ENCODE assay signal across 16 cellular contexts in genomic region chr16:11101283-11101682, GRCh38.
DNase-seq lines count a peak whose midpoint lies in the region; ATAC-seq, FAIRE-seq and TF ChIP-seq lines count a peak whose summit lies in the region.
"Had no signal": no experiment of that assay in that cellular context is flagged by ENCODE, and none has a peak within 500 bp of the region (broad histone marks: within the 10 kb centered on the region; RNA-seq: fewer than 3 reads in every experiment).

No MANE protein-coding gene starts in this region.

- no peak for TF ChIP-seq CTCF in kidney (IDR thresholded peaks at IDR 0.05; ENCODE audit: borderline replicate concordance, extremely low read depth, insufficient read depth)

- H3K27me3 Mint-ChIP-seq in activated CD8-positive, alpha-beta memory T cell treated with anti-CD3 and anti-CD28 coated beads, Interleukin-2, amount 10 ng/mL, durations not matched to agents 7 days and 5 days, result no peaks in the 10 kb centered on the region
- no peaks in the 10 kb centered on the region for H3K27me3 Mint-ChIP-seq in activated CD4-positive, alpha-beta memory T cell treated with anti-CD3 and anti-CD28 coated beads, Interleukin-2, amount 10 ng/mL, durations not matched to agents 7 days and 5 days

- H3K4me1 ChIP-seq in kidney (ENCODE audit: control insufficient read depth in 1 of 2, insufficient read depth in 1 of 2, low read depth in 1 of 2, low read length in 2 of 2), result peaks cover 35 to 45% of the 10 kb centered on the region in 2 donors

- H3K9me3 ChIP-seq in kidney (ENCODE audit: control insufficient read depth in 1 of 2, low read length in 2 of 2), result no peaks in the 10 kb centered on the region

- peaks cover 94% of the 10 kb centered on the region for H3K4me1 Mint-ChIP-seq in activated CD8-positive, alpha-beta memory T cell treated with anti-CD3 and anti-CD28 coated beads, Interleukin-2, amount 10 ng/mL, durations not matched to agents 7 days and 5 days
- peaks cover 88% of the 10 kb centered on the region for H3K4me1 Mint-ChIP-seq in activated CD4-positive, alpha-beta memory T cell treated with anti-CD3 and anti-CD28 coated beads, Interleukin-2, amount 10 ng/mL, durations not matched to agents 7 days and 5 days
- H3K4me1 Mint-ChIP-seq in stimulated activated effector memory CD8-positive, alpha-beta T cell treated with anti-CD3 and anti-CD28 coated beads, Interleukin-12 subunit alpha, Interleukin-12 subunit beta, amount 100 ng/mL, for 72 hours, result peaks cover 75% of the 10 kb centered on the region

- peak overlapping the region; percentile 93 for H3K27ac Mint-ChIP-seq in activated CD8-positive, alpha-beta memory T cell treated with anti-CD3 and anti-CD28 coated beads, Interleukin-2, amount 10 ng/mL, durations not matched to agents 7 days and 5 days
- H3K27ac Mint-ChIP-seq in activated CD4-positive, alpha-beta memory T cell treated with anti-CD3 and anti-CD28 coated beads, Interleukin-2, amount 10 ng/mL, durations not matched to agents 7 days and 5 days, result peak overlapping the region; percentile 91
- H3K27ac Mint-ChIP-seq in stimulated activated effector memory CD8-positive, alpha-beta T cell treated with anti-CD3 and anti-CD28 coated beads, Interleukin-12 subunit alpha, Interleukin-12 subunit beta, amount 100 ng/mL, for 72 hours, result peak overlapping the region; percentile 81

- H3K4me3 ChIP-seq in kidney (ENCODE audit: low read length in 2 of 2), result no peak overlapping the region

- no peak overlapping the region for H3K4me3 Mint-ChIP-seq in activated CD8-positive, alpha-beta memory T cell treated with anti-CD3 and anti-CD28 coated beads, Interleukin-2, amount 10 ng/mL, durations not matched to agents 7 days and 5 days
- no peak overlapping the region for H3K4me3 Mint-ChIP-seq in activated CD4-positive, alpha-beta memory T cell treated with anti-CD3 and anti-CD28 coated beads, Interleukin-2, amount 10 ng/mL, durations not matched to agents 7 days and 5 days
- H3K4me3 Mint-ChIP-seq in stimulated activated effector memory CD8-positive, alpha-beta T cell treated with anti-CD3 and anti-CD28 coated beads, Interleukin-12 subunit alpha, Interleukin-12 subunit beta, amount 100 ng/mL, for 72 hours, result peak overlapping the region; percentile 30

- H3K9me3 Mint-ChIP-seq in activated CD8-positive, alpha-beta memory T cell treated with anti-CD3 and anti-CD28 coated beads, Interleukin-2, amount 10 ng/mL, durations not matched to agents 7 days and 5 days (ENCODE audit: low read depth), result no peaks in the 10 kb centered on the region
- H3K9me3 Mint-ChIP-seq in activated CD4-positive, alpha-beta memory T cell treated with anti-CD3 and anti-CD28 coated beads, Interleukin-2, amount 10 ng/mL, durations not matched to agents 7 days and 5 days, result no peaks in the 10 kb centered on the region
- no peaks in the 10 kb centered on the region for H3K9me3 Mint-ChIP-seq in stimulated activated effector memory CD8-positive, alpha-beta T cell treated with anti-CD3 and anti-CD28 coated beads, Interleukin-12 subunit alpha, Interleukin-12 subunit beta, amount 100 ng/mL, for 72 hours

- DNase-seq in activated CD8-positive, alpha-beta memory T cell treated with anti-CD3 and anti-CD28 coated beads, Interleukin-2, amount 10 ng/mL, durations not matched to agents 7 days and 5 days, result no peak
- no peak for DNase-seq in activated CD8-positive, alpha-beta memory T cell treated with anti-CD3 and anti-CD28 coated beads, Interleukin-2, amount 50 U/mL, for 4 hours
- no peak for DNase-seq in activated CD4-positive, alpha-beta memory T cell treated with anti-CD3 and anti-CD28 coated beads, Interleukin-2, amount 10 ng/mL, durations not matched to agents 7 days and 5 days
- DNase-seq in kidney (peak; percentile 30), NCI-H446 treated with DMSO at 0.1 percent for 48 hours (lab: John Stamatoyannopoulos, UW) (no peak), islet precursor cell (no peak)
- DNase-seq in stimulated activated effector memory CD8-positive, alpha-beta T cell treated with anti-CD3 and anti-CD28 coated beads, Interleukin-12 subunit alpha, Interleukin-12 subunit beta, amount 100 ng/mL, for 72 hours (ENCODE audit: low spot score in 2 of 2), result no peak
- DNase-seq: activated naive CD4-positive, alpha-beta T cell treated with Interleukin-2 at 50 U/mL for 16 hours; GDM1; Kasumi-1; NCI-H146; NCI-H510A; substantia nigra had no signal

- no peak overlapping the region for H3K9ac ChIP-seq in kidney (ENCODE audit: low read length in 2 of 2)

- ATAC-seq in activated CD8-positive, alpha-beta memory T cell treated with anti-CD3 and anti-CD28 coated beads, Interleukin-2, amount 10 ng/mL, durations not matched to agents 7 days and 5 days, result no peak
- no peak for ATAC-seq in stimulated activated effector memory CD8-positive, alpha-beta T cell treated with anti-CD3 and anti-CD28 coated beads, Interleukin-12 subunit alpha, Interleukin-12 subunit beta, amount 100 ng/mL, for 72 hours
- no peak for ATAC-seq in GM21528 (IDR thresholded peaks at IDR 0.05; ENCODE audit: low FRiP score, unreplicated experiment)
- ATAC-seq: Panc1 had no signal

- H3K36me3 ChIP-seq in kidney (ENCODE audit: control insufficient read depth in 1 of 2, insufficient read depth in 2 of 2, low read length in 2 of 2), result no peaks in the 10 kb centered on the region

- H3K36me3 Mint-ChIP-seq in activated CD8-positive, alpha-beta memory T cell treated with anti-CD3 and anti-CD28 coated beads, Interleukin-2, amount 10 ng/mL, durations not matched to agents 7 days and 5 days, result peaks cover 20% of the 10 kb centered on the region
- peaks cover 42% of the 10 kb centered on the region for H3K36me3 Mint-ChIP-seq in activated CD4-positive, alpha-beta memory T cell treated with anti-CD3 and anti-CD28 coated beads, Interleukin-2, amount 10 ng/mL, durations not matched to agents 7 days and 5 days (ENCODE audit: low read depth)
- no peaks in the 10 kb centered on the region for H3K36me3 Mint-ChIP-seq in stimulated activated effector memory CD8-positive, alpha-beta T cell treated with anti-CD3 and anti-CD28 coated beads, Interleukin-12 subunit alpha, Interleukin-12 subunit beta, amount 100 ng/mL, for 72 hours

- intact Hi-C loops in kidney (cut with DNase I), result no loop called here

- POLR2A ChIA-PET in activated CD4-positive, alpha-beta memory T cell treated with anti-CD3 and anti-CD28 coated beads, Interleukin-2, amount 10 ng/mL, durations not matched to agents 7 days and 5 days (lab: Charles Lee), result interaction anchor here (1.0 to 2.9 kb wide), 8 partner anchors 12 to 154 kb away, joined by 3 to 38 read pairs (median 5); partner anchors contain the start of gene SOCS1

- H3K27ac ChIP-seq in kidney (ENCODE audit: low read depth in 2 of 2, low read length in 2 of 2), result no peak overlapping the region

- CTCF ChIA-PET in activated CD8-positive, alpha-beta memory T cell treated with anti-CD3 and anti-CD28 coated beads, Interleukin-2, amount 10 ng/mL, durations not matched to agents 7 days and 5 days (lab: Charles Lee), result interaction anchor here (1.2 to 4.1 kb wide), 9 partner anchors 9 to 161 kb away, joined by 3 to 27 read pairs (median 9); partner anchors contain the start of gene SOCS1
- CTCF ChIA-PET in activated CD4-positive, alpha-beta memory T cell treated with anti-CD3 and anti-CD28 coated beads, Interleukin-2, amount 10 ng/mL, durations not matched to agents 7 days and 5 days (lab: Charles Lee), result interaction anchor here (0.8 to 2.8 kb wide), 6 partner anchors 13 to 155 kb away, joined by 4 to 18 read pairs (median 16); partner anchors contain the start of gene SOCS1

- FAIRE-seq in kidney (lab: Jason Lieb, UNC), result no peak
- FAIRE-seq: H54 had no signal
